In the genomic region with DNA sequence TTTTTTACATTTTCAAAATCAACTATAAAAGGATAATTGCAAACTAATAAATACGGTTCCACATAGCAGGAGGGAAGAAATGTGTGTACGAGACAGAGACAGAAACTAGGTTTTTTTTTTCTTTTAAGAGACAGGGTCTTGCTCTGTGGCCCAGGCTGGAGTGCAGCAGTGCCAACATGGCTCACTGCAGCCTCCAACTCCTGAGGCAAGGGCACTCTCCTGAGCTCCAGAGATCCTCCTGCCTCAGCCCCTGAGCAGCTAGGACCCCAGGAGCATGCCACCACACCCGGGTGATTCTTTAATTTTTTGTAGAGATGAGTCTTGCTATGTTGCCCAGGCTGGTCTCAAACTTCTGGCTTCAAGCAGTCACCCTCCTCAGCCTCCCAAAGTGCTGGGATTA, we compare ENCODE assay signal across 1 cellular context.
TF ChIP-seq lines count a peak whose summit lies in the region.

No MANE protein-coding gene starts in this region.

TF ChIP-seq in IMR-90, 13 proteins besides CTCF, POLR2A, EP300 and RAD21:
- TF ChIP-seq RFX5 (IDR thresholded peaks at IDR 0.05; ENCODE audit: low read depth, low read length) (no peak), BHLHE40 (IDR thresholded peaks at IDR 0.05; ENCODE audit: low read depth, low read length) (no peak), RCOR1 (IDR thresholded peaks at IDR 0.05; ENCODE audit: insufficient replicate concordance, low read length) (no peak), MAZ (IDR thresholded peaks at IDR 0.05; ENCODE audit: borderline replicate concordance, low read depth, low read length) (no peak), MXI1 (IDR thresholded peaks at IDR 0.05; ENCODE audit: borderline replicate concordance, low read depth, low read length) (no peak), CEBPB (IDR thresholded peaks at IDR 0.05; ENCODE audit: low read depth, low read length) (no peak), CHD1 (IDR thresholded peaks at IDR 0.05; ENCODE audit: low read depth, low read length) (no peak), SMC3 (IDR thresholded peaks at IDR 0.05; ENCODE audit: low read depth, low read length) (no peak)
